ENCODE assay signal across 17 cellular contexts in genomic region chr6:147933201-147933600, GRCh38.
DNase-seq lines count a peak whose midpoint lies in the region; ATAC-seq and TF ChIP-seq lines count a peak whose summit lies in the region.
"Had no signal": no experiment of that assay in that cellular context is flagged by ENCODE, and none has a peak within 500 bp of the region (broad histone marks: within the 10 kb centered on the region; RNA-seq: fewer than 3 reads in every experiment).

No MANE protein-coding gene starts in this region.

- no peaks in the 10 kb centered on the region for H3K9me2 ChIP-seq in GM23338 (ENCODE audit: insufficient read depth)

- H3F3A ChIP-seq in GM23338 (replicated peaks; ENCODE audit: low read depth) = no peaks in the 10 kb centered on the region

- no peak overlapping the region for H2AFZ ChIP-seq in GM23338

- no peak overlapping the region for H3K4ac ChIP-seq in mesendoderm (ENCODE audit: low read depth, low read length)

- H4K8ac ChIP-seq in mesendoderm (ENCODE audit: low read depth, low read length) = no peak overlapping the region

- TF ChIP-seq CTCF in GM23338 (conservative IDR thresholded peaks at IDR 0.05; ENCODE audit: low read depth in 2 of 2) = no peak

- H3K27ac Mint-ChIP-seq in GM23338 = no peak overlapping the region
- no peak overlapping the region for H3K27ac Mint-ChIP-seq in activated naive CD4-positive, alpha-beta T cell treated with anti-CD3 and anti-CD28 coated beads, Interleukin-2, amount 50 U/mL, for 72 hours
- H3K27ac Mint-ChIP-seq: B cell; CD8-positive, alpha-beta T cell; IgD-negative memory B cell had no signal

- H3K56ac ChIP-seq in mesendoderm (ENCODE audit: low read length) = no peak overlapping the region

- no peaks in the 10 kb centered on the region for H3K79me1 ChIP-seq in mesendoderm (ENCODE audit: low read length)

- no CpG with 5 or more reads among the region's 1 CpG for WGBS in mesendoderm (ENCODE audit: extremely low coverage, insufficient coverage, low lambda C conversion rate)

- no peak overlapping the region for H3K18ac ChIP-seq in mesendoderm (ENCODE audit: low read length)

- H3K4me2 ChIP-seq in GM23338 (no peak overlapping the region), mesendoderm (ENCODE audit: low read length) (no peak overlapping the region)
- H3K4me2 ChIP-seq: BLaER1 treated with 17β-estradiol and CSF1 and Interleukin-3, amounts not matched to agents 10 nM and 100 nM had no signal

- no peak overlapping the region for H3K4me3 Mint-ChIP-seq in GM23338
- H3K4me3 Mint-ChIP-seq: B cell; CD8-positive, alpha-beta T cell; IgD-negative memory B cell had no signal

- peaks cover 5% of the 10 kb centered on the region; the same call in 2 of the 3 replicates for H3K36me3 Mint-ChIP-seq in GM23338 (ENCODE audit: low read depth)
- H3K36me3 Mint-ChIP-seq in activated naive CD4-positive, alpha-beta T cell treated with anti-CD3 and anti-CD28 coated beads, Interleukin-2, amount 50 U/mL, for 72 hours = peaks cover 0 to 7% of the 10 kb centered on the region in 2 donors
- H3K36me3 Mint-ChIP-seq: CD8-positive, alpha-beta T cell; IgD-negative memory B cell had no signal

- no peak overlapping the region for H3K27ac ChIP-seq in GM23338 (ENCODE audit: low read depth)
- no peak overlapping the region for H3K27ac ChIP-seq in mesendoderm (ENCODE audit: low read depth, low read length)
- H3K27ac ChIP-seq: BLaER1 treated with 17β-estradiol and CSF1 and Interleukin-3, amounts not matched to agents 10 nM and 100 nM had no signal

- peaks cover 11% of the 10 kb centered on the region for H3K9me3 ChIP-seq in adipocyte (ENCODE audit: control insufficient read depth, low read length)
- H3K9me3 ChIP-seq: HAP-1 had no signal

- no peaks in the 10 kb centered on the region for H3K27me3 Mint-ChIP-seq in GM23338 (ENCODE audit: insufficient read depth, low read depth, poor library complexity)
- H3K27me3 Mint-ChIP-seq: B cell, IgD-negative memory B cell had no signal

- no peak overlapping the region for H4K5ac ChIP-seq in mesendoderm (ENCODE audit: low read length)

- no peaks in the 10 kb centered on the region for H3K36me3 ChIP-seq in GM23338 (ENCODE audit: insufficient read depth)
- no peaks in the 10 kb centered on the region for H3K36me3 ChIP-seq in adipocyte (ENCODE audit: control insufficient read depth, insufficient read depth, low read length, severe bottlenecking)
- H3K36me3 ChIP-seq in mesendoderm (ENCODE audit: control insufficient read depth, insufficient read depth, low read length) = no peaks in the 10 kb centered on the region
- H3K36me3 ChIP-seq: BLaER1 treated with 17β-estradiol and CSF1 and Interleukin-3, amounts not matched to agents 10 nM and 100 nM; HAP-1 had no signal

- H3K4me1 Mint-ChIP-seq in GM23338 = no peaks in the 10 kb centered on the region
- H3K4me1 Mint-ChIP-seq: B cell had no signal

- H3K9me3 Mint-ChIP-seq in GM23338 = peaks cover 5% of the 10 kb centered on the region; the same call in 1 of the 3 replicates
- H3K9me3 Mint-ChIP-seq in activated naive CD4-positive, alpha-beta T cell treated with anti-CD3 and anti-CD28 coated beads, Interleukin-2, amount 50 U/mL, for 72 hours = peaks cover 15 to 18% of the 10 kb centered on the region in 2 donors

- ATAC-seq in GM23338 (no peak), GM19452 (IDR thresholded peaks at IDR 0.05; ENCODE audit: unreplicated experiment) (no peak), GM21619 (IDR thresholded peaks at IDR 0.05; ENCODE audit: unreplicated experiment) (no peak)
- no peak for ATAC-seq in activated naive CD4-positive, alpha-beta T cell treated with anti-CD3 and anti-CD28 coated beads, Interleukin-2, amount 50 U/mL, for 72 hours
- ATAC-seq: CD8-positive, alpha-beta T cell; HepG2 had no signal

- no peaks in the 10 kb centered on the region for H3K4me1 ChIP-seq in GM23338 (ENCODE audit: insufficient read depth)
- H3K4me1 ChIP-seq in adipocyte (ENCODE audit: control insufficient read depth, insufficient read depth, low read length) = no peaks in the 10 kb centered on the region
- peaks cover 9% of the 10 kb centered on the region for H3K4me1 ChIP-seq in mesendoderm (ENCODE audit: control insufficient read depth, low read depth, low read length)
- H3K4me1 ChIP-seq: BLaER1 treated with 17β-estradiol and CSF1 and Interleukin-3, amounts not matched to agents 10 nM and 100 nM; HAP-1 had no signal

- H3K4me3 ChIP-seq in GM23338 (no peak overlapping the region), adipocyte (ENCODE audit: low read length) (no peak overlapping the region), mesendoderm (ENCODE audit: low read length) (no peak overlapping the region)
- H3K4me3 ChIP-seq: BLaER1 treated with 17β-estradiol and CSF1 and Interleukin-3, amounts not matched to agents 10 nM and 100 nM; HAP-1 had no signal

- DNase-seq in GM23338 (ENCODE audit: low spot score) (peak; percentile 10), NCI-H460 (ENCODE audit: extremely low read depth, low read depth) (peak; percentile 17), adipocyte (ENCODE audit: low read depth) (peak; percentile 52), mesendoderm (peak; percentile 96)
- no peak for DNase-seq in activated naive CD4-positive, alpha-beta T cell treated with anti-CD3 and anti-CD28 coated beads, Interleukin-2, amount 50 U/mL, for 72 hours (ENCODE audit: low spot score in 2 of 2)
- DNase-seq in stimulated activated CD4-positive, alpha-beta T cell treated with anti-CD3 and anti-CD28 coated beads, Interleukin-2, amount 100 ng/mL, for 48 hours = no peak
- DNase-seq: Calu3; CD8-positive, alpha-beta T cell; DMS79; GDM1 had no signal

- no peak overlapping the region for H2AK5ac ChIP-seq in mesendoderm (ENCODE audit: low read length)

- no peak overlapping the region for H3K23ac ChIP-seq in mesendoderm (ENCODE audit: low read length)

- H4K20me1 ChIP-seq in GM23338 (replicated peaks; ENCODE audit: insufficient read depth) = no peaks in the 10 kb centered on the region
- H4K20me1 ChIP-seq: BLaER1 treated with 17β-estradiol and CSF1 and Interleukin-3, amounts not matched to agents 10 nM and 100 nM had no signal

- no peaks in the 10 kb centered on the region for H3K79me2 ChIP-seq in GM23338 (replicated peaks; ENCODE audit: insufficient read depth)
- no peaks in the 10 kb centered on the region for H3K79me2 ChIP-seq in mesendoderm (ENCODE audit: control insufficient read depth, insufficient read depth, low read length)

- H2BK5ac ChIP-seq in mesendoderm (ENCODE audit: low read length) = no peak overlapping the region

- H3K9ac ChIP-seq in adipocyte (ENCODE audit: low read length) (no peak overlapping the region), mesendoderm (ENCODE audit: low read length) (no peak overlapping the region)
- H3K9ac ChIP-seq: BLaER1 treated with 17β-estradiol and CSF1 and Interleukin-3, amounts not matched to agents 10 nM and 100 nM had no signal

- no peak overlapping the region for H2BK15ac ChIP-seq in mesendoderm (replicated peaks; ENCODE audit: low read depth)

- H2BK120ac ChIP-seq in mesendoderm (ENCODE audit: low read depth, low read length) = no peak overlapping the region

- no peaks in the 10 kb centered on the region for H3K27me3 ChIP-seq in GM23338 (ENCODE audit: insufficient read depth)
- no peaks in the 10 kb centered on the region for H3K27me3 ChIP-seq in adipocyte (replicated peaks; ENCODE audit: control insufficient read depth, insufficient read depth, low read length)
- H3K27me3 ChIP-seq in mesendoderm (ENCODE audit: insufficient read depth, low read length, poor library complexity) = no peaks in the 10 kb centered on the region
- H3K27me3 ChIP-seq: BLaER1 treated with 17β-estradiol and CSF1 and Interleukin-3, amounts not matched to agents 10 nM and 100 nM had no signal

TF ChIP-seq in GM23338, 12 proteins besides CTCF, POLR2A, EP300 and RAD21:
- TF ChIP-seq ZNF331 (CRISPR knock-in tag; IDR thresholded peaks at IDR 0.05; ENCODE audit: low read depth) = no peak

Comparison
In these comparisons a context has a peak if more than half of its experiments do, and no peak if none do; other contexts are left out.
1. DNase-seq: peak in GM23338 (single experiment), NCI-H460 (single experiment), adipocyte (single experiment) and mesendoderm (single experiment); none in activated naive CD4-positive, alpha-beta T cell treated with anti-CD3 and anti-CD28 coated beads, Interleukin-2, amount 50 U/mL, for 72 hours (0 of 2) and stimulated activated CD4-positive, alpha-beta T cell treated with anti-CD3 and anti-CD28 coated beads, Interleukin-2, amount 100 ng/mL, for 48 hours (0 of 2).